In genomic region chr12:69471667-69472385, GRCh38 we compare ENCODE assay signal across 8 cellular contexts. TPM values are rescaled to one million over a fixed set of nuclear protein-coding genes. Genes with fewer than 3 reads are reported as not detected.
DNase-seq lines count a peak whose midpoint lies in the region; ATAC-seq and TF ChIP-seq lines count a peak whose summit lies in the region.
"Had no signal": no experiment of that assay in that cellular context is flagged by ENCODE, and none has a peak within 500 bp of the region (broad histone marks: within the 10 kb centered on the region; RNA-seq: fewer than 3 reads in every experiment).

No MANE protein-coding gene starts in this region.

- no peaks in the 10 kb centered on the region for H3K27me3 ChIP-seq in HCT116 (ENCODE audit: insufficient read depth, low read length)
- no peaks in the 10 kb centered on the region for H3K27me3 ChIP-seq in WERI-Rb-1 (ENCODE audit: insufficient read depth, low read depth, severe bottlenecking)

- TF ChIP-seq CTCF in HCT116 (IDR thresholded peaks at IDR 0.05 in 2 of 3, conservative IDR thresholded peaks at IDR 0.05 in 1 of 3; ENCODE audit: borderline replicate concordance in 1 of 3, insufficient read depth in 1 of 3, low read depth in 2 of 3, low read length in 2 of 3) (no peak), WERI-Rb-1 (IDR thresholded peaks at IDR 0.05; ENCODE audit: low read depth, low read length) (no peak), fibroblast of the aortic adventitia (IDR thresholded peaks at IDR 0.05; ENCODE audit: insufficient read depth, low read length) (no peak)

- no peak for TF ChIP-seq POLR2A in HCT116 (IDR thresholded peaks at IDR 0.05; ENCODE audit: borderline replicate concordance, extremely low read depth, insufficient read depth, insufficient read length)

- H3K27ac ChIP-seq in HCT116 (ENCODE audit: low read depth, low read length) (no peak overlapping the region), WERI-Rb-1 (no peak overlapping the region), skin epidermis (peak overlapping the region in 2 of 21 experiments; percentile 47 to 98)

- peak overlapping the region; percentile 82 for H3K4me2 ChIP-seq in HCT116 (ENCODE audit: low read length)

- intact Hi-C loops in HCT116 (cut with micrococcal nuclease) = loop anchor here (2.0 kb wide), 2 partner anchors 99 to 267 kb away; partner anchors contain the start of gene RAB3IP

- no peak for DNase-seq in HCT116 (ENCODE audit: low read depth, low spot score)
- no peak for DNase-seq in WERI-Rb-1
- DNase-seq in fibroblast of the aortic adventitia (ENCODE audit: low read depth) = no peak
- no peak for DNase-seq in stimulated activated naive CD4-positive, alpha-beta T cell treated with Interleukin-2 at 50 U/mL for 16 hours (lab: John Stamatoyannopoulos, UW)
- DNase-seq: NCI-H187 treated with DMSO at 0.1 percent for 48 hours had no signal

- peaks cover 19% of the 10 kb centered on the region; the same call in 1 of the 2 replicates for H4K20me1 ChIP-seq in HCT116 (ENCODE audit: insufficient read depth)

- peak overlapping the region; percentile 84 for H3K9ac ChIP-seq in HCT116 (ENCODE audit: low read length)

- ATAC-seq in HCT116 (no peak), HG03196 (IDR thresholded peaks at IDR 0.05; ENCODE audit: unreplicated experiment) (no peak), HG02938 (IDR thresholded peaks at IDR 0.05; ENCODE audit: unreplicated experiment) (no peak)

- H3K36me3 ChIP-seq in HCT116 (ENCODE audit: control insufficient read depth in 1 of 2, insufficient read depth in 2 of 2, low read length in 2 of 2) = no peaks in the 10 kb centered on the region
- H3K36me3 ChIP-seq in WERI-Rb-1 = peaks cover 3% of the 10 kb centered on the region

- no TSS peak for BruUV-seq in HCT116 (replicated peaks; lab: Mats Ljungman, UMichigan)

- no peaks in the 10 kb centered on the region for H3K9me2 ChIP-seq in HCT116 (ENCODE audit: insufficient read depth)

- POLR2A ChIA-PET in HCT116 (lab: Charles Lee) = no interaction called here

- CTCF ChIA-PET in HCT116 (lab: Charles Lee) = no interaction called here

- no peak for TF ChIP-seq RAD21 in HCT116 (IDR thresholded peaks at IDR 0.05; ENCODE audit: low read depth)

- RAD21 ChIA-PET in HCT116 (lab: Charles Lee; ENCODE audit: low non-redundant PET in 1 of 2, low total read pairs in 2 of 2, uncharacterized antibody in 2 of 2, unreplicated experiment in 2 of 2) = no interaction called here

- no peak overlapping the region for H2AFZ ChIP-seq in HCT116 (ENCODE audit: low read depth, low read length, poor library complexity, severe bottlenecking)

- H3K9me3 ChIP-seq in HCT116 (ENCODE audit: control insufficient read depth in 1 of 2, insufficient read depth in 1 of 2, low read depth in 1 of 2, low read length in 2 of 2) (no peaks in the 10 kb centered on the region), WERI-Rb-1 (ENCODE audit: severe bottlenecking) (no peaks in the 10 kb centered on the region)

- peaks cover 64% of the 10 kb centered on the region for H3K79me2 ChIP-seq in HCT116 (ENCODE audit: insufficient read depth, low read length)

- H3K4me3 ChIP-seq in HCT116 (replicated peaks in 1 of 2; ENCODE audit: low read depth in 1 of 2, low read length in 2 of 2) = peak overlapping the region; percentile 78 to 87; a peak in 3 of 4 replicates
- peak overlapping the region; percentile 71; the same call in 1 of the 2 replicates for H3K4me3 ChIP-seq in WERI-Rb-1 (ENCODE audit: low read depth, low read length)
- peak overlapping the region; percentile 91 for H3K4me3 ChIP-seq in fibroblast of the aortic adventitia (ENCODE audit: low read depth, low read length)
- peak overlapping the region in 4 of 7 experiments; percentile 87 to 92 (median 88) for H3K4me3 ChIP-seq in skin epidermis

- peaks cover 8 to 10% of the 10 kb centered on the region in 2 experiments; a peak in 3 of 4 replicates for H3K4me1 ChIP-seq in HCT116 (ENCODE audit: control insufficient read depth in 1 of 2, insufficient read depth in 2 of 2, low read length in 2 of 2)

TF ChIP-seq in HCT116, 20 proteins besides CTCF, POLR2A, EP300 and RAD21:
- TF ChIP-seq TCF7L2 (IDR thresholded peaks at IDR 0.05; ENCODE audit: borderline replicate concordance, extremely low read depth, insufficient read depth, insufficient read length) = no peak
- TF ChIP-seq JUND (IDR thresholded peaks at IDR 0.05) = no peak
- TF ChIP-seq MAX (IDR thresholded peaks at IDR 0.05) = no peak
- TF ChIP-seq SRF (IDR thresholded peaks at IDR 0.05; ENCODE audit: low read depth) = no peak
- no peak for TF ChIP-seq ZBTB33 (IDR thresholded peaks at IDR 0.05; ENCODE audit: extremely low read depth, insufficient replicate concordance, low read length)
- no peak for TF ChIP-seq FOSL1 (IDR thresholded peaks at IDR 0.05; ENCODE audit: low read depth)
- TF ChIP-seq ZFX (IDR thresholded peaks at IDR 0.05) = no peak
- no peak for TF ChIP-seq SP1 (IDR thresholded peaks at IDR 0.05; ENCODE audit: low read depth)
- no peak for TF ChIP-seq ZNF274 (IDR thresholded peaks at IDR 0.05; ENCODE audit: low read depth, low read length)
- no peak for TF ChIP-seq YY1 (IDR thresholded peaks at IDR 0.05; ENCODE audit: extremely low read depth, insufficient replicate concordance, low read depth, low read length)
- TF ChIP-seq EGR1 (IDR thresholded peaks at IDR 0.05; ENCODE audit: low read depth) = no peak
- TF ChIP-seq POLR2AphosphoS5 (IDR thresholded peaks at IDR 0.05; ENCODE audit: low read depth, low read length) = no peak
- TF ChIP-seq ELF1 (IDR thresholded peaks at IDR 0.05; ENCODE audit: borderline replicate concordance, low read depth) = no peak
- TF ChIP-seq CEBPB (IDR thresholded peaks at IDR 0.05; ENCODE audit: low read depth) = no peak
- no peak for TF ChIP-seq EZH2phosphoT487 (IDR thresholded peaks at IDR 0.05; ENCODE audit: borderline replicate concordance)
- TF ChIP-seq REST (IDR thresholded peaks at IDR 0.05; ENCODE audit: low read depth) = no peak
- no peak for TF ChIP-seq SIN3A (IDR thresholded peaks at IDR 0.05; ENCODE audit: low read depth)
- no peak for TF ChIP-seq CBX3 (IDR thresholded peaks at IDR 0.05; ENCODE audit: low read depth)
- no peak for TF ChIP-seq ATF3 (IDR thresholded peaks at IDR 0.05)
- TF ChIP-seq EZH2 (IDR thresholded peaks at IDR 0.05) = no peak
TF ChIP-seq in HCT116: peak in this region for 0.

RNA-seq across cellular contexts. Expression of gene FRS2, which starts 1.6 kb away (rescaled TPM):
- total RNA-seq in HCT116 (2021; ENCODE audit: unreplicated experiment) = 14.7 TPM
- 4.4 and 4.7 TPM in 2 replicates for polyA plus RNA-seq in HCT116 (2012)
- total RNA-seq in fibroblast of the aortic adventitia (ENCODE audit: low replicate concordance) = 30.4 and 67.0 TPM in 2 replicates
